In the genomic region with DNA sequence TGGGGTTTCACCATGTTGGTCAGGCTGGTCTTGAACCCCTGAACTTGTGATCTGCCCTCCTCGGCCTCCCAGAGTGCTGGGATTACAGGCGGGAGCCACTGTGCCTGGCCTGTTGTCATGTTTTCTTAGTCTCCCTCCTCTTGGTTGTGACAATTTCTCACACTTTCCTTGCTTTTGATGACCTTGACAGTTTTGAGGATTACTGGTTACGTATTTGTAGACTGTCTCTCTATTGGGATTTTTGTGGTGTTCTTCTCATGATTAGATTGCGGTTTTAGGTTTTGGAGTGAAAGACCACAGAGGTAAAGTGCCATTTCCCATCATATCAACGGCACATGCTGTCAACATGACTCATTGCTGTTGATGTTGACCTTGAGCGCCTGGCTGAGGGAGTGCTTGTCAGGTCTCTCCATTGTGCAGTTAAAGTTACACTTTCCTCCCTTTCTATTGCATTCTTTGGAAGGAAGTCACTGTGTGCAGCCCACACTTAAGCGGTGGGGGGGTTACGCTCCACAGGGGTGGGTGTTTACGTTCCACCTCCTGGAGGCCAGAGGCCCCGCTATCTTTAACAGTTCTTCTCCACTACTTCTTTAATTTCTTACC, we compare ENCODE assay signal across 8 cellular contexts. TPM values are rescaled to one million over a fixed set of nuclear protein-coding genes. Genes with fewer than 3 reads are reported as not detected.
DNase-seq lines count a peak whose midpoint lies in the region; ATAC-seq and TF ChIP-seq lines count a peak whose summit lies in the region.

No MANE protein-coding gene starts in this region.

- no peak overlapping the region for H2AFZ ChIP-seq in hepatocyte

- peak; percentile 59 for DNase-seq in Calu3
- peak; percentile 84 for DNase-seq in KBM-7
- DNase-seq in activated T-cell treated with anti-CD3 and anti-CD28 coated beads, Interleukin-2, amount 50 U/mL, for 1 hour, result peak; percentile 24
- DNase-seq in hepatocyte (ENCODE audit: low spot score), result peak; percentile 81
- peak; percentile 77 to 89 for DNase-seq in uterus
- DNase-seq in DMS153 (lab: John Stamatoyannopoulos, UW), result no peak
- DNase-seq in NCI-H1436 (lab: John Stamatoyannopoulos, UW), result no peak

- TF ChIP-seq POLR2A in uterus (IDR thresholded peaks at IDR 0.05), result no peak

- no peak for TF ChIP-seq CTCF in Calu3 (IDR thresholded peaks at IDR 0.05; ENCODE audit: unreplicated experiment)
- TF ChIP-seq CTCF in hepatocyte (IDR thresholded peaks at IDR 0.05; ENCODE audit: poor library complexity), result no peak
- TF ChIP-seq CTCF in uterus (IDR thresholded peaks at IDR 0.05), result no peak

- in situ Hi-C loops in KBM-7 (cut with MboI; ENCODE audit: low pct_unique_long_range_greater_than_20kb, low sequenced_read_pairs), result no loop called here

- peaks cover 18% of the 10 kb centered on the region for H3K4me1 Mint-ChIP-seq in Calu3 (ENCODE audit: low read depth, unreplicated experiment)

- no peaks in the 10 kb centered on the region for H3K27me3 ChIP-seq in hepatocyte
- H3K27me3 ChIP-seq in uterus, result no peaks in the 10 kb centered on the region

- ATAC-seq in HG03378 (IDR thresholded peaks at IDR 0.05; ENCODE audit: unreplicated experiment), result no peak

- H3K27me3 Mint-ChIP-seq in Calu3 (ENCODE audit: unreplicated experiment), result peaks cover 59% of the 10 kb centered on the region

- H3K9me3 Mint-ChIP-seq in Calu3 (ENCODE audit: low read depth, unreplicated experiment), result no peaks in the 10 kb centered on the region

- intact Hi-C loops in Calu3 (cut with micrococcal nuclease; ENCODE audit: unreplicated experiment) (loop anchor here (10.0 kb wide), 1 partner anchor 71 kb away; no protein-coding TSS in a partner anchor), uterus (cut with DNase I; ENCODE audit: low total_unique reads) (no loop called here)

- H3K36me3 ChIP-seq in hepatocyte (replicated peaks; ENCODE audit: insufficient read depth, low read depth) (no peaks in the 10 kb centered on the region), uterus (no peaks in the 10 kb centered on the region)

- H3K4me2 ChIP-seq in hepatocyte, result peak overlapping the region; percentile 7

- H3K27ac ChIP-seq in hepatocyte (peak overlapping the region; percentile 73), uterus (peak overlapping the region; percentile 80 to 84)

- H4K20me1 ChIP-seq in hepatocyte (ENCODE audit: insufficient read depth, poor library complexity, severe bottlenecking), result no peaks in the 10 kb centered on the region

- H3K4me1 ChIP-seq in hepatocyte (ENCODE audit: insufficient read depth), result peaks cover 20% of the 10 kb centered on the region
- H3K4me1 ChIP-seq in uterus, result peaks cover 14 to 15% of the 10 kb centered on the region in 2 donors

- no peak overlapping the region for H3K4me3 Mint-ChIP-seq in Calu3 (ENCODE audit: low read depth, unreplicated experiment)

- no TSS peak for BruUV-seq in Calu3 (replicated peaks; lab: Mats Ljungman, UMichigan)

- WGBS in hepatocyte (ENCODE audit: low lambda C conversion rate, missing lambda C conversion rate), result 33% methylated on average over 10 of the region's 10 CpGs

- peak overlapping the region; percentile 50 for H3K27ac Mint-ChIP-seq in Calu3 (ENCODE audit: unreplicated experiment)

- H3K9me3 ChIP-seq in hepatocyte (ENCODE audit: low read depth) (no peaks in the 10 kb centered on the region), uterus (no peaks in the 10 kb centered on the region)

- no peaks in the 10 kb centered on the region for H3K36me3 Mint-ChIP-seq in Calu3 (ENCODE audit: insufficient read depth, unreplicated experiment)

- no peaks in the 10 kb centered on the region for H3K79me2 ChIP-seq in hepatocyte

- H3K4me3 ChIP-seq in hepatocyte, result no peak overlapping the region
- no peak overlapping the region for H3K4me3 ChIP-seq in uterus

- H3K9me2 ChIP-seq in hepatocyte (replicated peaks; ENCODE audit: insufficient read depth), result no peaks in the 10 kb centered on the region

- CTCF ChIA-PET in Calu3 (lab: Charles Lee), result no interaction called here

RNA-seq across cellular contexts. Expression of a gene that starts 10.8 kb away (rescaled TPM):
- total RNA-seq in Calu3 (2022) (0.22 TPM in 1 of 2 replicates, not detected in the other), hepatocyte (3.6 and 4.6 TPM in 2 replicates), uterus (10 to 100 TPM in 2 of 4 donors, 1 to 10 TPM in 2; 3.8 to 46.1 (median 14.1) TPM)
- 2.3 and 4.2 TPM in 2 replicates for polyA plus RNA-seq in hepatocyte

RNA-seq across cellular contexts. Expression of a gene that starts 25.2 kb away (rescaled TPM):
- total RNA-seq in Calu3 (2022), result not detected in 2 replicates
- not detected in 2 replicates for total RNA-seq in hepatocyte
- polyA plus RNA-seq in hepatocyte, result not detected in 2 replicates
- not detected for total RNA-seq in uterus

RNA-seq across cellular contexts. Expression of a gene that starts 45.6 kb away (rescaled TPM):
- total RNA-seq in Calu3 (2022), result not detected in 2 replicates
- not detected in 2 replicates for total RNA-seq in hepatocyte
- 0.11 TPM in 1 of 2 replicates, not detected in the other for polyA plus RNA-seq in hepatocyte
- not detected for total RNA-seq in uterus

RNA-seq across cellular contexts. Expression of a gene that starts 52.1 kb away (rescaled TPM):
- total RNA-seq in Calu3 (2022) (0.45 and 0.81 TPM in 2 replicates), hepatocyte (2.1 and 3.2 TPM in 2 replicates), uterus (10 to 100 TPM; 29.7 to 98.7 (median 46.8) TPM)
- polyA plus RNA-seq in hepatocyte, result 5.5 and 7.9 TPM in 2 replicates

Comparison
In these comparisons a context has a peak if more than half of its experiments do, and no peak if none do; other contexts are left out.
1. DNase-seq: peak in Calu3 (single experiment), KBM-7 (single experiment), activated T-cell treated with anti-CD3 and anti-CD28 coated beads, Interleukin-2, amount 50 U/mL, for 1 hour (single experiment), hepatocyte (single experiment) and uterus (2 of 2); none in DMS153 (single experiment) and NCI-H1436 (single experiment).